In genomic region chr1:43452789-43453441, GRCh38 we compare ENCODE assay signal across 8 cellular contexts. TPM values are rescaled to one million over a fixed set of nuclear protein-coding genes. Genes with fewer than 3 reads are reported as not detected.
DNase-seq lines count a peak whose midpoint lies in the region; ATAC-seq and TF ChIP-seq lines count a peak whose summit lies in the region.

No MANE protein-coding gene starts in this region.

- DNase-seq in HS-5 (ENCODE audit: low read depth) (peak; percentile 51), WTC11 (ENCODE audit: low spot score) (no peak), fibroblast of villous mesenchyme (ENCODE audit: low read depth) (peak; percentile 62), mucosa of gallbladder (ENCODE audit: low spot score) (no peak), HPDE6-E6E7 (ENCODE audit: extremely low spot score) (no peak), GF-D8 (lab: John Stamatoyannopoulos, UW) (no peak)

- H3K4me3 ChIP-seq in BLaER1 treated with 17β-estradiol and CSF1 and Interleukin-3, amounts not matched to agents 10 nM and 100 nM, result peak overlapping the region; percentile 55 to 71 (median 60)
- H3K4me3 ChIP-seq in fibroblast of villous mesenchyme (ENCODE audit: low read depth, low read length), result peak overlapping the region; percentile 57
- H3K4me3 ChIP-seq in neutrophil (ENCODE audit: low read depth in 1 of 2, low read length in 1 of 2), result peak overlapping the region; percentile 59 to 63

- no peaks in the 10 kb centered on the region for H3K27me3 ChIP-seq in BLaER1 treated with 17β-estradiol and CSF1 and Interleukin-3, amounts not matched to agents 10 nM and 100 nM
- peaks cover 22% of the 10 kb centered on the region for H3K27me3 ChIP-seq in neutrophil

- H3K9me3 ChIP-seq in BLaER1 treated with 17β-estradiol and CSF1 and Interleukin-3, amounts not matched to agents 10 nM and 100 nM (replicated peaks in 1 of 11), result no peaks in the 10 kb centered on the region
- H3K9me3 ChIP-seq in neutrophil, result no peaks in the 10 kb centered on the region

- CTCF ChIA-PET in WTC11 (lab: Charles Lee), result interaction anchor here (0.7 to 2.5 kb wide), 3 partner anchors 39 to 482 kb away, joined by 3 to 14 read pairs (median 4); no protein-coding TSS in a partner anchor

- peaks cover 0 to 50% (median 0%) of the 10 kb centered on the region in 11 experiments; a peak in 3 of 22 replicates for H4K20me1 ChIP-seq in BLaER1 treated with 17β-estradiol and CSF1 and Interleukin-3, amounts not matched to agents 10 nM and 100 nM

- TF ChIP-seq CTCF in WTC11 (IDR thresholded peaks at IDR 0.05), result no peak
- no peak for TF ChIP-seq CTCF in fibroblast of villous mesenchyme (IDR thresholded peaks at IDR 0.05; ENCODE audit: insufficient read depth, low read depth, low read length)
- TF ChIP-seq CTCF in neutrophil (IDR thresholded peaks at IDR 0.05), result no peak

- H3K27ac Mint-ChIP-seq in WTC11, result peak overlapping the region; percentile 15; the same call in 1 of the 2 replicates

- H3K36me3 ChIP-seq in BLaER1 treated with 17β-estradiol and CSF1 and Interleukin-3, amounts not matched to agents 10 nM and 100 nM, result peaks cover 36 to 48% (median 44%) of the 10 kb centered on the region in 11 experiments
- peaks cover 45% of the 10 kb centered on the region for H3K36me3 ChIP-seq in neutrophil

- H3K9ac ChIP-seq in BLaER1 treated with 17β-estradiol and CSF1 and Interleukin-3, amounts not matched to agents 10 nM and 100 nM, result peak overlapping the region; percentile 67 to 83 (median 80); a peak in 21 of 22 replicates

- peak; percentile 56 for ATAC-seq in WTC11

- H3K36me3 Mint-ChIP-seq in WTC11, result peaks cover 42% of the 10 kb centered on the region

- H3K4me2 ChIP-seq in BLaER1 treated with 17β-estradiol and CSF1 and Interleukin-3, amounts not matched to agents 10 nM and 100 nM, result peak overlapping the region; percentile 69 to 94 (median 86)

- peak overlapping the region; percentile 72 for H3K4me3 Mint-ChIP-seq in WTC11

- peaks cover 15% of the 10 kb centered on the region for H3K27me3 Mint-ChIP-seq in WTC11 (ENCODE audit: low read depth)

- POLR2A ChIA-PET in WTC11 (lab: Charles Lee), result no interaction called here

- peak overlapping the region; percentile 45 to 78 (median 66); a peak in 17 of 22 replicates for H3K27ac ChIP-seq in BLaER1 treated with 17β-estradiol and CSF1 and Interleukin-3, amounts not matched to agents 10 nM and 100 nM
- H3K27ac ChIP-seq in neutrophil, result peak overlapping the region; percentile 69

- no peaks in the 10 kb centered on the region for H3K9me3 Mint-ChIP-seq in WTC11

- peaks cover 10 to 28% (median 25%) of the 10 kb centered on the region in 10 experiments for H3K4me1 ChIP-seq in BLaER1 treated with 17β-estradiol and CSF1 and Interleukin-3, amounts not matched to agents 10 nM and 100 nM
- H3K4me1 ChIP-seq in neutrophil (ENCODE audit: control insufficient read depth in 1 of 2, insufficient read depth in 1 of 2, low read depth in 1 of 2, low read length in 1 of 2), result peaks cover 17 to 20% of the 10 kb centered on the region in 2 experiments

- peaks cover 23% of the 10 kb centered on the region for H3K4me1 Mint-ChIP-seq in WTC11

TF ChIP-seq in WTC11, 78 proteins besides CTCF, POLR2A, EP300 and RAD21:
- TF ChIP-seq MAX (CRISPR knock-in tag; IDR thresholded peaks at IDR 0.05) (0 out of 2 replicates have a peak, but pooled peaks have one; percentile 24), NR2C2 (CRISPR knock-in tag; IDR thresholded peaks at IDR 0.05) (0 out of 2 replicates have a peak, but pooled peaks have one; percentile 50), FOXP4 (CRISPR knock-in tag; IDR thresholded peaks at IDR 0.05) (no peak)
TF ChIP-seq in WTC11: peak in this region for 2.

RNA-seq across cellular contexts. Expression of gene HYI, which starts 0.8 kb away (rescaled TPM):
- total RNA-seq in WTC11 (2021) (23.2 to 24.5 TPM (median 24.2 TPM) in 3 replicates), fibroblast of villous mesenchyme (43.6 and 131 TPM in 2 replicates), mucosa of gallbladder (85.5 TPM)

Comparison
In these comparisons a context has a peak if more than half of its experiments do, and no peak if none do; other contexts are left out.
1. DNase-seq: peak in HS-5 (single experiment) and fibroblast of villous mesenchyme (single experiment); none in WTC11 (single experiment), mucosa of gallbladder (single experiment), HPDE6-E6E7 (single experiment) and GF-D8 (single experiment).
2. Peak in every context shown above with its lines, with median percentiles within 50 percentile points of each other: H3K4me3 ChIP-seq.